ENCODE assay signal across 13 cellular contexts in the genomic region with DNA sequence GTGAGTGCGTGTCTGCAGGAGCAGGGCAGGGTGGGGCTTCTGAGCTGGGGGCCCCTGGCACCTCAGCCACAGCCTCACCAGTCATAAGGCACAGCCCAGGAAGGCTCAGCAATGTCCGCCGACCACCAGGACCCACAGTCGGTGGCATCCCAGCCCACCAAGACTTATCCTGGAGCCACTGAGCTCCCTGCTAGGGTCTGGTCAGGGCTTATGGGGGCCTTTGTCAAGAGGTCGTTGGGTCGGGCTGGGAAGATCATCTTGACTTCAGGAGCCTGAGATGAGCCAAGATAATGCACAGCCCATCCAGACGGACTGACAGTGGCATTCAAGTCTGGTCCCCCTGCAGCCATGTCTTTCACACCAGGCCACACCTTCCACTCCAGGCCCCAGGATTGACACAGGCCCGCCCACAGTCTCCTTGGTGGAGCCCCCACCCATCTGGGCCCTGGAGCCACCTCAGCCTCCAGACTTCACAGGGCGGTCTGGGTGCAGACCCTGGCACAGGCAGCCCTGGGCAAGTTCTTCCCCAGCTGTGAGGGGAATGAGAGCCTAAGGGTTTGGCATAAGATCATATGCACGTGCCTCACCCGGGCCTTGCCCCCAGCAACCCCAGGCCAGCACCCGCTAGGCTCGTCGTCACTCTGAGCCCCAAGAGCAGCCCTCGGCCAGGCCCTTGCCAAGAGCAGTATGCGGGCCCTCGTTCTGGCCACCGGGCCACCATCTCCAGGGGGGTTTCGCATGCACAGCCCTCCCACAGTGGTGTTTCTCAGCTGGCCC.
DNase-seq lines count a peak whose midpoint lies in the region; ATAC-seq, FAIRE-seq and TF ChIP-seq lines count a peak whose summit lies in the region.
"Had no signal": no experiment of that assay in that cellular context is flagged by ENCODE, and none has a peak within 500 bp of the region (broad histone marks: within the 10 kb centered on the region; RNA-seq: fewer than 3 reads in every experiment).

No MANE protein-coding gene starts in this region.

- in situ Hi-C loops in IMR-90 (cut with MboI; ENCODE audit: low sequenced_read_pairs) = no loop called here

- no TSS peak for BruUV-seq in IMR-90 (replicated peaks; lab: Mats Ljungman, UMichigan)

- H3K56ac ChIP-seq in IMR-90 (ENCODE audit: extremely low read depth, insufficient read depth, low read length) = no peak overlapping the region

- no peak overlapping the region for H3K18ac ChIP-seq in IMR-90 (ENCODE audit: low read depth, low read length)
- H3K18ac ChIP-seq in neuronal stem cell (ENCODE audit: low read length) = peak overlapping the region; percentile 35

- no peak for TF ChIP-seq RAD21 in IMR-90 (IDR thresholded peaks at IDR 0.05; ENCODE audit: low read length)

- H2BK15ac ChIP-seq in IMR-90 (ENCODE audit: low read depth, low read length) (no peak overlapping the region; the same call in 2 of the 3 replicates), neuronal stem cell (ENCODE audit: low read length) (peak overlapping the region; percentile 38)

- H4K5ac ChIP-seq in IMR-90 (ENCODE audit: low read depth, low read length) = no peak overlapping the region

- POLR2A ChIA-PET in IMR-90 (lab: Charles Lee; ENCODE audit: unreplicated experiment) = no interaction called here

- H3K36me3 ChIP-seq in BLaER1 (no peaks in the 10 kb centered on the region), IMR-90 (ENCODE audit: control insufficient read depth, insufficient read depth, low read length) (no peaks in the 10 kb centered on the region), neuronal stem cell (replicated peaks in 1 of 2; ENCODE audit: control insufficient read depth in 2 of 2, insufficient read depth in 2 of 2, low read length in 2 of 2) (peaks cover 0 to 1% of the 10 kb centered on the region in 2 donors)
- H3K36me3 ChIP-seq: tibial artery had no signal

- intact Hi-C loops in IMR-90 (cut with micrococcal nuclease) = no loop called here

- H4K91ac ChIP-seq in IMR-90 (ENCODE audit: insufficient read depth, low read depth, low read length) = no peak overlapping the region; the same call in 1 of the 2 replicates
- no peak overlapping the region for H4K91ac ChIP-seq in neuronal stem cell (ENCODE audit: low read depth, low read length, poor library complexity)

- H3K4me3 ChIP-seq in BLaER1 (no peak overlapping the region), IMR-90 (ENCODE audit: insufficient read depth, low read depth, low read length) (no peak overlapping the region), neuronal stem cell (ENCODE audit: low read length in 2 of 2) (no peak overlapping the region)
- H3K4me3 ChIP-seq: tibial artery had no signal

- H2AK5ac ChIP-seq in IMR-90 (ENCODE audit: low read depth, low read length) (peak overlapping the region; percentile 45; the same call in 1 of the 2 replicates), neuronal stem cell (ENCODE audit: low read depth, low read length) (peak overlapping the region; percentile 66)

- WGBS in IMR-90 (ENCODE audit: extremely low coverage in 2 of 2, insufficient read length in 1 of 2), 2 experiments = 96% methylated on average over 7 of the region's 19 CpGs; no CpG with 5 or more reads in 1 of the 2 experiments
- no CpG with 5 or more reads among the region's 19 CpGs for WGBS in neuronal stem cell (ENCODE audit: extremely low coverage in 2 of 2, insufficient read length in 2 of 2, insufficient replicate concordance in 1 of 2), 2 donors

- H2BK20ac ChIP-seq in IMR-90 (ENCODE audit: low read depth, low read length) = peak overlapping the region; percentile 62; the same call in 1 of the 2 replicates

- H3K9ac ChIP-seq in BLaER1 (no peak overlapping the region), IMR-90 (ENCODE audit: low read depth, low read length) (no peak overlapping the region), neuronal stem cell (ENCODE audit: low read depth, low read length, poor library complexity) (peak overlapping the region; percentile 30)

- no peak overlapping the region for H3K27ac ChIP-seq in BLaER1
- no peak overlapping the region for H3K27ac ChIP-seq in IMR-90 (ENCODE audit: insufficient read depth, low read length)
- no peak overlapping the region for H3K27ac ChIP-seq in neuronal stem cell (replicated peaks; ENCODE audit: low read length)
- H3K27ac ChIP-seq: tibial artery had no signal

- FAIRE-seq in RCC 7860 (lab: Jason Lieb, UNC) = no peak

- no peak for ATAC-seq in IMR-90 (ENCODE audit: low read depth)
- ATAC-seq in GM18909 (IDR thresholded peaks at IDR 0.05; ENCODE audit: poor library complexity, unreplicated experiment) = no peak

- TF ChIP-seq POLR2A in IMR-90 (IDR thresholded peaks at IDR 0.05; ENCODE audit: low read depth, low read length) = no peak

- H4K8ac ChIP-seq in IMR-90 (ENCODE audit: low read depth in 2 of 2, low read length in 2 of 2) = no peak overlapping the region
- no peak overlapping the region for H4K8ac ChIP-seq in neuronal stem cell (ENCODE audit: low read depth, low read length)

- DNase-seq in IMR-90 (no peak), neuronal stem cell (ENCODE audit: low spot score) (no peak), RKO (ENCODE audit: low spot score) (no peak), RCC 7860 (ENCODE audit: low spot score) (no peak)
- peak; percentile 0 for DNase-seq in effector CD4-positive, alpha-beta T cell
- DNase-seq in stimulated activated CD4-positive, alpha-beta T cell treated with anti-CD3 and anti-CD28 coated beads, Interleukin-4, amount 100 ng/mL, for 1 hour = no peak
- DNase-seq: DMS79, NCI-H2081, NCI-H774, occipital lobe had no signal

- H3K4me1 ChIP-seq in BLaER1 (peaks cover 48% of the 10 kb centered on the region), IMR-90 (ENCODE audit: control insufficient read depth, insufficient read depth, low read length) (peaks cover 11% of the 10 kb centered on the region), neuronal stem cell (ENCODE audit: control insufficient read depth in 2 of 2, insufficient read depth in 1 of 2, low read depth in 1 of 2, low read length in 2 of 2) (peaks cover 0 to 2% of the 10 kb centered on the region in 2 donors)
- H3K4me1 ChIP-seq: tibial artery had no signal

- H3K27me3 ChIP-seq in BLaER1 = 0 out of 2 replicates have a peak, but pooled peaks cover 7% of the 10 kb centered on the region
- H3K27me3 ChIP-seq in IMR-90 (ENCODE audit: control insufficient read depth, insufficient read depth, low read length) = peaks cover 5% of the 10 kb centered on the region
- H3K27me3 ChIP-seq in neuronal stem cell (ENCODE audit: control insufficient read depth in 3 of 3, insufficient read depth in 3 of 3, low read depth in 1 of 3, low read length in 3 of 3) = peaks cover 0 to 37% (median 0%) of the 10 kb centered on the region in 3 experiments

- H2AFZ ChIP-seq in IMR-90 (replicated peaks; ENCODE audit: low read length, poor library complexity) = peak overlapping the region; percentile 90
- no peak overlapping the region for H2AFZ ChIP-seq in neuronal stem cell (ENCODE audit: low read length)

- H2BK5ac ChIP-seq in IMR-90 (ENCODE audit: low read depth, low read length, poor library complexity, severe bottlenecking) (peak overlapping the region; percentile 41), neuronal stem cell (ENCODE audit: low read length) (peak overlapping the region; percentile 6)

- H3K9me1 ChIP-seq in IMR-90 (ENCODE audit: insufficient read depth, low read length) = peaks cover 13% of the 10 kb centered on the region; the same call in 1 of the 2 replicates

- no peak overlapping the region for H2AK9ac ChIP-seq in IMR-90 (replicated peaks; ENCODE audit: low read depth, low read length, poor library complexity)

- no peaks in the 10 kb centered on the region for H4K20me1 ChIP-seq in BLaER1
- no peaks in the 10 kb centered on the region; the same call in 1 of the 2 replicates for H4K20me1 ChIP-seq in IMR-90 (ENCODE audit: insufficient read depth, low read length)

- H3K79me1 ChIP-seq in IMR-90 (ENCODE audit: low read depth in 1 of 2, low read length in 2 of 2) (no peaks in the 10 kb centered on the region), neuronal stem cell (ENCODE audit: low read depth, low read length) (no peaks in the 10 kb centered on the region)

- H2BK12ac ChIP-seq in neuronal stem cell (ENCODE audit: low read length) = no peak overlapping the region

- H3K9me3 ChIP-seq in BLaER1 (no peaks in the 10 kb centered on the region), IMR-90 (ENCODE audit: control insufficient read depth, insufficient read depth, low read length) (0 out of 2 replicates have a peak, but pooled peaks cover 2% of the 10 kb centered on the region), neuronal stem cell (replicated peaks in 1 of 2; ENCODE audit: control insufficient read depth in 2 of 2, insufficient read depth in 1 of 2, low read depth in 1 of 2, low read length in 2 of 2) (no peaks in the 10 kb centered on the region)
- H3K9me3 ChIP-seq: tibial artery had no signal

- H3K14ac ChIP-seq in IMR-90 (replicated peaks; ENCODE audit: low read depth, low read length) (no peak overlapping the region), neuronal stem cell (ENCODE audit: low read length) (peak overlapping the region; percentile 77)

- dilution Hi-C loops in IMR-90 (cut with HindIII; ENCODE audit: low sequenced_read_pairs, unreplicated experiment) = no loop called here

- CTCF ChIA-PET in IMR-90 (lab: Yijun Ruan, JAX) = no interaction called here

- H3K4ac ChIP-seq in IMR-90 (ENCODE audit: low read depth, low read length) (peak overlapping the region; percentile 49; the same call in 1 of the 2 replicates), neuronal stem cell (ENCODE audit: low read length) (no peak overlapping the region)

- TF ChIP-seq CTCF in IMR-90 (conservative IDR thresholded peaks at IDR 0.05; ENCODE audit: low read depth, low read length) = no peak

- H3K23ac ChIP-seq in IMR-90 (ENCODE audit: low read depth, low read length) (no peak overlapping the region), neuronal stem cell (ENCODE audit: low read depth, low read length, poor library complexity) (no peak overlapping the region)

- H2BK120ac ChIP-seq in IMR-90 (ENCODE audit: low read depth, low read length) (no peak overlapping the region), neuronal stem cell (ENCODE audit: low read depth, low read length) (no peak overlapping the region)

- H3K4me2 ChIP-seq in BLaER1 = peak overlapping the region; percentile 63
- no peak overlapping the region for H3K4me2 ChIP-seq in IMR-90 (ENCODE audit: low read depth, low read length)
- no peak overlapping the region for H3K4me2 ChIP-seq in neuronal stem cell (ENCODE audit: insufficient read depth, low read length, poor library complexity, severe bottlenecking)

TF ChIP-seq in IMR-90, 13 proteins besides CTCF, POLR2A, EP300 and RAD21 (continues in another document):
- TF ChIP-seq, protein P1, sequence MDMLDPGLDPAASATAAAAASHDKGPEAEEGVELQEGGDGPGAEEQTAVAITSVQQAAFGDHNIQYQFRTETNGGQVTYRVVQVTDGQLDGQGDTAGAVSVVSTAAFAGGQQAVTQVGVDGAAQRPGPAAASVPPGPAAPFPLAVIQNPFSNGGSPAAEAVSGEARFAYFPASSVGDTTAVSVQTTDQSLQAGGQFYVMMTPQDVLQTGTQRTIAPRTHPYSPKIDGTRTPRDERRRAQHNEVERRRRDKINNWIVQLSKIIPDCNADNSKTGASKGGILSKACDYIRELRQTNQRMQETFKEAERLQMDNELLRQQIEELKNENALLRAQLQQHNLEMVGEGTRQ (IDR thresholded peaks at IDR 0.05; ENCODE audit: low read depth, low read length) = no peak
- TF ChIP-seq CEBPB (IDR thresholded peaks at IDR 0.05; ENCODE audit: low read depth, low read length) = no peak
